ENCODE assay signal across 1 cellular context in genomic region chr3:51637941-51638471, GRCh38.
A peak's percentile ranks its signal among the peaks of the same experiment; 100 is the strongest.
TF ChIP-seq lines count a peak whose summit lies in the region.

No MANE protein-coding gene starts in this region.

TF ChIP-seq in HepG2, 621 proteins besides CTCF, POLR2A, EP300 and RAD21 (continued from another document and continues in another):
- TF ChIP-seq ZNF646 (CRISPR knock-in tag; IDR thresholded peaks at IDR 0.05) (no peak), ZNF430 (CRISPR knock-in tag; IDR thresholded peaks at IDR 0.05) (no peak), ZBTB42 (CRISPR knock-in tag; IDR thresholded peaks at IDR 0.05) (no peak), ZNF703 (CRISPR knock-in tag; IDR thresholded peaks at IDR 0.05; ENCODE audit: borderline replicate concordance) (no peak), FOXO1 (CRISPR knock-in tag; IDR thresholded peaks at IDR 0.05) (peak; percentile 44; the same call in 1 of the 2 replicates), ZNF367 (CRISPR knock-in tag; IDR thresholded peaks at IDR 0.05; ENCODE audit: borderline replicate concordance) (no peak), ZNF264 (CRISPR knock-in tag; IDR thresholded peaks at IDR 0.05) (no peak), HNF4G (IDR thresholded peaks at IDR 0.05; ENCODE audit: borderline replicate concordance, low read depth, low read length) (no peak), HNF4G (CRISPR knock-in tag; IDR thresholded peaks at IDR 0.05; ENCODE audit: borderline replicate concordance, low read depth) (no peak), ZNF138 (CRISPR knock-in tag; IDR thresholded peaks at IDR 0.05; ENCODE audit: low read depth) (no peak), HNRNPL (IDR thresholded peaks at IDR 0.05; ENCODE audit: low read depth, low read length) (no peak), SMAD1 (CRISPR knock-in tag; IDR thresholded peaks at IDR 0.05; ENCODE audit: borderline replicate concordance, low read depth) (no peak), ZNF207 (IDR thresholded peaks at IDR 0.05; ENCODE audit: borderline replicate concordance) (no peak), ADNP (CRISPR knock-in tag; IDR thresholded peaks at IDR 0.05) (no peak), NR1H2 (CRISPR knock-in tag; IDR thresholded peaks at IDR 0.05; ENCODE audit: borderline replicate concordance, low read depth) (no peak), NFIC (IDR thresholded peaks at IDR 0.05; ENCODE audit: low read length) (no peak), TARDBP (CRISPR knock-in tag; IDR thresholded peaks at IDR 0.05) (0 out of 2 replicates have a peak, but pooled peaks have one; percentile 30), ZNF619 (CRISPR knock-in tag; IDR thresholded peaks at IDR 0.05) (no peak), HNRNPLL (IDR thresholded peaks at IDR 0.05; ENCODE audit: low read depth, low read length, poor library complexity, severe bottlenecking) (no peak), ZMYM3 (CRISPR knock-in tag; IDR thresholded peaks at IDR 0.05) (no peak), NFATC3 (CRISPR knock-in tag; IDR thresholded peaks at IDR 0.05) (no peak), SOX13 (IDR thresholded peaks at IDR 0.05) (no peak), SOX13 (CRISPR knock-in tag; conservative IDR thresholded peaks at IDR 0.05 in 1 of 2, IDR thresholded peaks at IDR 0.05 in 1 of 2) (0 out of 4 replicates have a peak, but pooled peaks of 1 of the 2 experiments have one; percentile 8), ZBTB20 (CRISPR knock-in tag; IDR thresholded peaks at IDR 0.05; ENCODE audit: borderline replicate concordance, low read depth) (no peak), ZNF383 (CRISPR knock-in tag; IDR thresholded peaks at IDR 0.05; ENCODE audit: borderline replicate concordance) (no peak), RCOR2 (CRISPR knock-in tag; IDR thresholded peaks at IDR 0.05) (no peak), ZNF225 (CRISPR knock-in tag; IDR thresholded peaks at IDR 0.05) (no peak), MYNN (CRISPR knock-in tag; IDR thresholded peaks at IDR 0.05; ENCODE audit: low read depth) (no peak), ARHGAP35 (CRISPR knock-in tag; IDR thresholded peaks at IDR 0.05; ENCODE audit: borderline replicate concordance) (no peak), GTF2F1 (IDR thresholded peaks at IDR 0.05; ENCODE audit: low read length) (no peak), PAWR (CRISPR knock-in tag; IDR thresholded peaks at IDR 0.05; ENCODE audit: borderline replicate concordance) (no peak), ZFP36L2 (CRISPR knock-in tag; IDR thresholded peaks at IDR 0.05) (no peak), HOMEZ (CRISPR knock-in tag; IDR thresholded peaks at IDR 0.05; ENCODE audit: low read depth) (no peak), NFKBIZ (CRISPR knock-in tag; IDR thresholded peaks at IDR 0.05) (no peak), ZNF230 (CRISPR knock-in tag; IDR thresholded peaks at IDR 0.05) (no peak), ETV5 (CRISPR knock-in tag; IDR thresholded peaks at IDR 0.05; ENCODE audit: borderline replicate concordance) (no peak), MTERF4 (CRISPR knock-in tag; IDR thresholded peaks at IDR 0.05) (no peak), DNMT1 (CRISPR knock-in tag; IDR thresholded peaks at IDR 0.05) (no peak)
- TF ChIP-seq, protein P1, sequence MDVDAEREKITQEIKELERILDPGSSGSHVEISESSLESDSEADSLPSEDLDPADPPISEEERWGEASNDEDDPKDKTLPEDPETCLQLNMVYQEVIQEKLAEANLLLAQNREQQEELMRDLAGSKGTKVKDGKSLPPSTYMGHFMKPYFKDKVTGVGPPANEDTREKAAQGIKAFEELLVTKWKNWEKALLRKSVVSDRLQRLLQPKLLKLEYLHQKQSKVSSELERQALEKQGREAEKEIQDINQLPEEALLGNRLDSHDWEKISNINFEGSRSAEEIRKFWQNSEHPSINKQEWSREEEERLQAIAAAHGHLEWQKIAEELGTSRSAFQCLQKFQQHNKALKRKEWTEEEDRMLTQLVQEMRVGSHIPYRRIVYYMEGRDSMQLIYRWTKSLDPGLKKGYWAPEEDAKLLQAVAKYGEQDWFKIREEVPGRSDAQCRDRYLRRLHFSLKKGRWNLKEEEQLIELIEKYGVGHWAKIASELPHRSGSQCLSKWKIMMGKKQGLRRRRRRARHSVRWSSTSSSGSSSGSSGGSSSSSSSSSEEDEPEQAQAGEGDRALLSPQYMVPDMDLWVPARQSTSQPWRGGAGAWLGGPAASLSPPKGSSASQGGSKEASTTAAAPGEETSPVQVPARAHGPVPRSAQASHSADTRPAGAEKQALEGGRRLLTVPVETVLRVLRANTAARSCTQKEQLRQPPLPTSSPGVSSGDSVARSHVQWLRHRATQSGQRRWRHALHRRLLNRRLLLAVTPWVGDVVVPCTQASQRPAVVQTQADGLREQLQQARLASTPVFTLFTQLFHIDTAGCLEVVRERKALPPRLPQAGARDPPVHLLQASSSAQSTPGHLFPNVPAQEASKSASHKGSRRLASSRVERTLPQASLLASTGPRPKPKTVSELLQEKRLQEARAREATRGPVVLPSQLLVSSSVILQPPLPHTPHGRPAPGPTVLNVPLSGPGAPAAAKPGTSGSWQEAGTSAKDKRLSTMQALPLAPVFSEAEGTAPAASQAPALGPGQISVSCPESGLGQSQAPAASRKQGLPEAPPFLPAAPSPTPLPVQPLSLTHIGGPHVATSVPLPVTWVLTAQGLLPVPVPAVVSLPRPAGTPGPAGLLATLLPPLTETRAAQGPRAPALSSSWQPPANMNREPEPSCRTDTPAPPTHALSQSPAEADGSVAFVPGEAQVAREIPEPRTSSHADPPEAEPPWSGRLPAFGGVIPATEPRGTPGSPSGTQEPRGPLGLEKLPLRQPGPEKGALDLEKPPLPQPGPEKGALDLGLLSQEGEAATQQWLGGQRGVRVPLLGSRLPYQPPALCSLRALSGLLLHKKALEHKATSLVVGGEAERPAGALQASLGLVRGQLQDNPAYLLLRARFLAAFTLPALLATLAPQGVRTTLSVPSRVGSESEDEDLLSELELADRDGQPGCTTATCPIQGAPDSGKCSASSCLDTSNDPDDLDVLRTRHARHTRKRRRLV (CRISPR knock-in tag; IDR thresholded peaks at IDR 0.05): no peak
- TF ChIP-seq, protein P2, sequence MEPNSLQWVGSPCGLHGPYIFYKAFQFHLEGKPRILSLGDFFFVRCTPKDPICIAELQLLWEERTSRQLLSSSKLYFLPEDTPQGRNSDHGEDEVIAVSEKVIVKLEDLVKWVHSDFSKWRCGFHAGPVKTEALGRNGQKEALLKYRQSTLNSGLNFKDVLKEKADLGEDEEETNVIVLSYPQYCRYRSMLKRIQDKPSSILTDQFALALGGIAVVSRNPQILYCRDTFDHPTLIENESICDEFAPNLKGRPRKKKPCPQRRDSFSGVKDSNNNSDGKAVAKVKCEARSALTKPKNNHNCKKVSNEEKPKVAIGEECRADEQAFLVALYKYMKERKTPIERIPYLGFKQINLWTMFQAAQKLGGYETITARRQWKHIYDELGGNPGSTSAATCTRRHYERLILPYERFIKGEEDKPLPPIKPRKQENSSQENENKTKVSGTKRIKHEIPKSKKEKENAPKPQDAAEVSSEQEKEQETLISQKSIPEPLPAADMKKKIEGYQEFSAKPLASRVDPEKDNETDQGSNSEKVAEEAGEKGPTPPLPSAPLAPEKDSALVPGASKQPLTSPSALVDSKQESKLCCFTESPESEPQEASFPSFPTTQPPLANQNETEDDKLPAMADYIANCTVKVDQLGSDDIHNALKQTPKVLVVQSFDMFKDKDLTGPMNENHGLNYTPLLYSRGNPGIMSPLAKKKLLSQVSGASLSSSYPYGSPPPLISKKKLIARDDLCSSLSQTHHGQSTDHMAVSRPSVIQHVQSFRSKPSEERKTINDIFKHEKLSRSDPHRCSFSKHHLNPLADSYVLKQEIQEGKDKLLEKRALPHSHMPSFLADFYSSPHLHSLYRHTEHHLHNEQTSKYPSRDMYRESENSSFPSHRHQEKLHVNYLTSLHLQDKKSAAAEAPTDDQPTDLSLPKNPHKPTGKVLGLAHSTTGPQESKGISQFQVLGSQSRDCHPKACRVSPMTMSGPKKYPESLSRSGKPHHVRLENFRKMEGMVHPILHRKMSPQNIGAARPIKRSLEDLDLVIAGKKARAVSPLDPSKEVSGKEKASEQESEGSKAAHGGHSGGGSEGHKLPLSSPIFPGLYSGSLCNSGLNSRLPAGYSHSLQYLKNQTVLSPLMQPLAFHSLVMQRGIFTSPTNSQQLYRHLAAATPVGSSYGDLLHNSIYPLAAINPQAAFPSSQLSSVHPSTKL (CRISPR knock-in tag; IDR thresholded peaks at IDR 0.05): peak; percentile 37; the same call in 1 of the 2 replicates
- TF ChIP-seq, protein P3, sequence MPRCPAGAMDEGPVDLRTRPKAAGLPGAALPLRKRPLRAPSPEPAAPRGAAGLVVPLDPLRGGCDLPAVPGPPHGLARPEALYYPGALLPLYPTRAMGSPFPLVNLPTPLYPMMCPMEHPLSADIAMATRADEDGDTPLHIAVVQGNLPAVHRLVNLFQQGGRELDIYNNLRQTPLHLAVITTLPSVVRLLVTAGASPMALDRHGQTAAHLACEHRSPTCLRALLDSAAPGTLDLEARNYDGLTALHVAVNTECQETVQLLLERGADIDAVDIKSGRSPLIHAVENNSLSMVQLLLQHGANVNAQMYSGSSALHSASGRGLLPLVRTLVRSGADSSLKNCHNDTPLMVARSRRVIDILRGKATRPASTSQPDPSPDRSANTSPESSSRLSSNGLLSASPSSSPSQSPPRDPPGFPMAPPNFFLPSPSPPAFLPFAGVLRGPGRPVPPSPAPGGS (CRISPR knock-in tag; IDR thresholded peaks at IDR 0.05): 0 out of 2 replicates have a peak, but pooled peaks have one; percentile 43
- TF ChIP-seq, protein P4, sequence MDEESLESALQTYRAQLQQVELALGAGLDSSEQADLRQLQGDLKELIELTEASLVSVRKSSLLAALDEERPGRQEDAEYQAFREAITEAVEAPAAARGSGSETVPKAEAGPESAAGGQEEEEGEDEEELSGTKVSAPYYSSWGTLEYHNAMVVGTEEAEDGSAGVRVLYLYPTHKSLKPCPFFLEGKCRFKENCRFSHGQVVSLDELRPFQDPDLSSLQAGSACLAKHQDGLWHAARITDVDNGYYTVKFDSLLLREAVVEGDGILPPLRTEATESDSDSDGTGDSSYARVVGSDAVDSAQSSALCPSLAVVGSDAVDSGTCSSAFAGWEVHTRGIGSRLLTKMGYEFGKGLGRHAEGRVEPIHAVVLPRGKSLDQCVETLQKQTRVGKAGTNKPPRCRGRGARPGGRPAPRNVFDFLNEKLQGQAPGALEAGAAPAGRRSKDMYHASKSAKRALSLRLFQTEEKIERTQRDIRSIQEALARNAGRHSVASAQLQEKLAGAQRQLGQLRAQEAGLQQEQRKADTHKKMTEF (CRISPR knock-in tag; IDR thresholded peaks at IDR 0.05): no peak
